9 cellular contexts compared by ENCODE assay signal in genomic region chr15:58864602-58865419, GRCh38.
DNase-seq lines count a peak whose midpoint lies in the region; ATAC-seq and TF ChIP-seq lines count a peak whose summit lies in the region.
"Had no signal": no experiment of that assay in that cellular context is flagged by ENCODE, and none has a peak within 500 bp of the region (broad histone marks: within the 10 kb centered on the region; RNA-seq: fewer than 3 reads in every experiment).

No MANE protein-coding gene starts in this region.

- H3K27me3 ChIP-seq in adrenal gland (no peaks in the 10 kb centered on the region), iPS-20b (ENCODE audit: insufficient read depth, low read length) (peaks cover 14% of the 10 kb centered on the region; the same call in 1 of the 2 replicates)

- 8 to 39% (median 16%) methylated on average over 11 to 54 of the region's 54 CpGs for WGBS in adrenal gland, 4 donors

- H3K27ac Mint-ChIP-seq in stimulated activated memory B cell treated with anti-CD40 and anti-IgM and Interleukin-4, amounts not matched to agents 10 μg/mL and 1 μg/mL and 100 μg/mL, for 72 hours = no peak overlapping the region
- H3K27ac Mint-ChIP-seq: brain had no signal

- ATAC-seq in stimulated activated memory B cell treated with anti-CD40 and anti-IgM and Interleukin-4, amounts not matched to agents 10 μg/mL and 1 μg/mL and 100 μg/mL, for 72 hours = peak; percentile 53
- no peak for ATAC-seq in HG02981 (IDR thresholded peaks at IDR 0.05; ENCODE audit: unreplicated experiment)

- TF ChIP-seq POLR2A in adrenal gland (IDR thresholded peaks at IDR 0.05) = peak in 1 of 2 donors; percentile 18

- TF ChIP-seq CTCF in adrenal gland (IDR thresholded peaks at IDR 0.05) = no peak

- peaks cover 14% of the 10 kb centered on the region for H3K4me1 Mint-ChIP-seq in stimulated activated memory B cell treated with anti-CD40 and anti-IgM and Interleukin-4, amounts not matched to agents 10 μg/mL and 1 μg/mL and 100 μg/mL, for 72 hours
- H3K4me1 Mint-ChIP-seq: brain had no signal

- H3K4me1 ChIP-seq in adrenal gland (replicated peaks in 1 of 2) = peaks cover 0 to 11% of the 10 kb centered on the region in 2 donors
- no peaks in the 10 kb centered on the region; the same call in 1 of the 2 replicates for H3K4me1 ChIP-seq in iPS-20b (ENCODE audit: insufficient read depth, low read length)

- H3K36me3 Mint-ChIP-seq in stimulated activated memory B cell treated with anti-CD40 and anti-IgM and Interleukin-4, amounts not matched to agents 10 μg/mL and 1 μg/mL and 100 μg/mL, for 72 hours = no peaks in the 10 kb centered on the region

- peak overlapping the region; percentile 38 for H3K4me3 Mint-ChIP-seq in stimulated activated memory B cell treated with anti-CD40 and anti-IgM and Interleukin-4, amounts not matched to agents 10 μg/mL and 1 μg/mL and 100 μg/mL, for 72 hours
- H3K4me3 Mint-ChIP-seq: brain had no signal

- H3K9me3 ChIP-seq in adrenal gland (replicated peaks in 1 of 3) (no peaks in the 10 kb centered on the region), iPS-20b (ENCODE audit: insufficient read depth, low read depth, low read length) (no peaks in the 10 kb centered on the region)

- H3K9me3 Mint-ChIP-seq in stimulated activated memory B cell treated with anti-CD40 and anti-IgM and Interleukin-4, amounts not matched to agents 10 μg/mL and 1 μg/mL and 100 μg/mL, for 72 hours = no peaks in the 10 kb centered on the region

- H3K9ac ChIP-seq in iPS-20b (ENCODE audit: low read depth, low read length) = peak overlapping the region; percentile 38

- no peaks in the 10 kb centered on the region for H3K36me3 ChIP-seq in adrenal gland (replicated peaks in 1 of 2)
- no peaks in the 10 kb centered on the region for H3K36me3 ChIP-seq in iPS-20b (ENCODE audit: insufficient read depth, low read depth, low read length)

- intact Hi-C loops in adrenal gland (cut with DNase I) = no loop called here

- H3K27ac ChIP-seq in adrenal gland (peak overlapping the region; percentile 53 to 88 (median 85)), iPS-20b (ENCODE audit: low read length) (no peak overlapping the region)

- H3K4me3 ChIP-seq in adrenal gland (peak overlapping the region in 3 of 4 donors; percentile 25 to 54 (median 45)), iPS-20b (ENCODE audit: low read length) (peak overlapping the region; percentile 39; the same call in 1 of the 2 replicates)

- no peaks in the 10 kb centered on the region for H3K27me3 Mint-ChIP-seq in stimulated activated memory B cell treated with anti-CD40 and anti-IgM and Interleukin-4, amounts not matched to agents 10 μg/mL and 1 μg/mL and 100 μg/mL, for 72 hours
- H3K27me3 Mint-ChIP-seq: brain had no signal

- DNase-seq in HuH-7 (ENCODE audit: low spot score) (peak; percentile 44), adrenal gland (peak; percentile 61 to 78 (median 74)), SIG-M5 (lab: John Stamatoyannopoulos, UW) (no peak), hippocampal formation (lab: John Stamatoyannopoulos, UW) (no peak), SKM-1 treated with dmso at 0.1 percent for 144 hours (lab: John Stamatoyannopoulos, UW; ENCODE audit: unreplicated experiment) (no peak)

Comparison
In these comparisons a context has a peak if more than half of its experiments do, and no peak if none do; other contexts are left out.
1. DNase-seq: peak in HuH-7 (single experiment) and adrenal gland (7 of 7); none in SIG-M5 (single experiment), hippocampal formation (0 of 2) and SKM-1 treated with dmso at 0.1 percent for 144 hours (single experiment).